In genomic region chr1:92711473-92712165, GRCh38 we compare ENCODE assay signal across 26 cellular contexts.
A peak's percentile ranks its signal among the peaks of the same experiment; 100 is the strongest.
DNase-seq lines count a peak whose midpoint lies in the region; ATAC-seq and TF ChIP-seq lines count a peak whose summit lies in the region.
"Had no signal": no experiment of that assay in that cellular context is flagged by ENCODE, and none has a peak within 500 bp of the region (broad histone marks: within the 10 kb centered on the region; RNA-seq: fewer than 3 reads in every experiment).

No MANE protein-coding gene starts in this region.

- ATAC-seq in lung (ENCODE audit: insufficient read depth, low FRiP score), result peak; percentile 47
- ATAC-seq in HG03135 (IDR thresholded peaks at IDR 0.05; ENCODE audit: unreplicated experiment), result no peak
- ATAC-seq in HG02981 (IDR thresholded peaks at IDR 0.05; ENCODE audit: unreplicated experiment), result no peak
- ATAC-seq: lower lobe of right lung had no signal

- H3K27me3 ChIP-seq in HAP-1 (ENCODE audit: low read depth) (no peaks in the 10 kb centered on the region), adrenal gland (no peaks in the 10 kb centered on the region), lung (ENCODE audit: control insufficient read depth, insufficient read depth) (no peaks in the 10 kb centered on the region), neural progenitor cell (no peaks in the 10 kb centered on the region)
- H3K27me3 ChIP-seq: cardiac muscle cell, Peyer's patch, SJCRH30, uterus had no signal

- intact Hi-C loops in adrenal gland (cut with DNase I), result no loop called here

- H3K27ac Mint-ChIP-seq in neural progenitor cell (no peak overlapping the region), HFFc6 (no peak overlapping the region)
- H3K27ac Mint-ChIP-seq: activated naive CD4-positive, alpha-beta T cell treated with anti-CD3 and anti-CD28 coated beads for 36 hours; activated T-cell treated with anti-CD3 and anti-CD28 coated beads, Interleukin-2, amount 50 U/mL, for 24 hours had no signal

- H3K27me3 Mint-ChIP-seq in neural progenitor cell (ENCODE audit: insufficient read depth, low read depth) (no peaks in the 10 kb centered on the region), HFFc6 (ENCODE audit: insufficient read depth) (no peaks in the 10 kb centered on the region)

- H3F3A ChIP-seq in neural progenitor cell (ENCODE audit: low read depth), result no peaks in the 10 kb centered on the region

- H3K9ac ChIP-seq in neural progenitor cell, result no peak overlapping the region

- TF ChIP-seq CTCF in adrenal gland (IDR thresholded peaks at IDR 0.05) (no peak), lung (IDR thresholded peaks at IDR 0.05; ENCODE audit: control extremely low read depth, extremely low read depth) (no peak), retinal pigment epithelial cell (conservative IDR thresholded peaks at IDR 0.05; ENCODE audit: low read depth, low read length) (no peak), neural progenitor cell (IDR thresholded peaks at IDR 0.05) (no peak), HFFc6 (IDR thresholded peaks at IDR 0.05) (no peak)

- in situ Hi-C loops in HAP-1 (cut with MboI; ENCODE audit: low sequenced_read_pairs), result no loop called here

- H3K79me2 ChIP-seq in neural progenitor cell (ENCODE audit: low read depth), result no peaks in the 10 kb centered on the region

- whole genome bisulfite sequencing in adrenal gland, 4 donors, result 45 to 51% (median 48%) methylated on average over 6 of the region's 6 CpGs
- 69 to 82% methylated on average over 6 of the region's 6 CpGs for WGBS in lung, 2 donors

- no peak overlapping the region for H3K4me3 ChIP-seq in HAP-1
- H3K4me3 ChIP-seq in adrenal gland, result no peak overlapping the region
- no peak overlapping the region for H3K4me3 ChIP-seq in lung
- no peak overlapping the region for H3K4me3 ChIP-seq in retinal pigment epithelial cell (ENCODE audit: low read length)
- H3K4me3 ChIP-seq in neural progenitor cell, result no peak overlapping the region
- H3K4me3 ChIP-seq: cardiac muscle cell, lower lobe of right lung, Peyer's patch, SJCRH30, uterus had no signal

- H3K4me3 Mint-ChIP-seq in neural progenitor cell (no peak overlapping the region), HFFc6 (no peak overlapping the region)
- H3K4me3 Mint-ChIP-seq: activated naive CD4-positive, alpha-beta T cell treated with anti-CD3 and anti-CD28 coated beads for 36 hours; activated T-cell treated with anti-CD3 and anti-CD28 coated beads, Interleukin-2, amount 50 U/mL, for 24 hours had no signal

- DNase-seq in HAP-1 (ENCODE audit: low spot score in 2 of 2), result peak; percentile 31 to 45
- DNase-seq in adrenal gland, result peak in 6 of 7 donors; percentile 32 to 62 (median 58)
- no peak for DNase-seq in lung (ENCODE audit: low spot score)
- DNase-seq in retinal pigment epithelial cell (ENCODE audit: low read depth), result peak; percentile 13
- no peak for DNase-seq in neural progenitor cell (ENCODE audit: low spot score)
- DNase-seq in HFFc6, result no peak
- DNase-seq: activated naive CD4-positive, alpha-beta T cell treated with anti-CD3 and anti-CD28 coated beads for 36 hours; activated T-cell treated with anti-CD3 and anti-CD28 coated beads, Interleukin-2, amount 50 U/mL, for 24 hours; amygdala; C1 segment of cervical spinal cord; cortex of kidney; H7; KG1; lower lobe of right lung; MM.1S; NCI-H1417; NCI-H2107; NCI-H446 treated with DMSO at 0.1 percent for 48 hours; Peyer's patch; SJCRH30; small intestine; stimulated activated CD4-positive, alpha-beta T cell treated with anti-CD3 and anti-CD28 coated beads, Interleukin-2, amount 100 ng/mL, for 24 hours; uterus had no signal

- no peak overlapping the region for H2AFZ ChIP-seq in neural progenitor cell (replicated peaks)

- no peaks in the 10 kb centered on the region for H3K36me3 ChIP-seq in HAP-1 (replicated peaks)
- no peaks in the 10 kb centered on the region for H3K36me3 ChIP-seq in adrenal gland (replicated peaks in 1 of 2)
- H3K36me3 ChIP-seq in lung (ENCODE audit: control insufficient read depth in 2 of 2, insufficient read depth in 2 of 2, low read length in 2 of 2), result no peaks in the 10 kb centered on the region
- H3K36me3 ChIP-seq in neural progenitor cell, result no peaks in the 10 kb centered on the region
- H3K36me3 ChIP-seq: cardiac muscle cell, lower lobe of right lung, Peyer's patch, SJCRH30, uterus had no signal

- peak overlapping the region in 4 of 5 donors; percentile 36 to 72 (median 54) for H3K27ac ChIP-seq in adrenal gland
- H3K27ac ChIP-seq in lung (ENCODE audit: low read depth in 1 of 2, low read length in 1 of 2), result no peak overlapping the region
- H3K27ac ChIP-seq in neural progenitor cell, result no peak overlapping the region
- H3K27ac ChIP-seq: cardiac muscle cell, lower lobe of right lung, Peyer's patch, SJCRH30, uterus had no signal

- H3K4me1 Mint-ChIP-seq in neural progenitor cell, result peaks cover 2% of the 10 kb centered on the region
- peaks cover 23% of the 10 kb centered on the region for H3K4me1 Mint-ChIP-seq in HFFc6 (ENCODE audit: low read depth)

- H3K9me3 Mint-ChIP-seq in neural progenitor cell, result peaks cover 4% of the 10 kb centered on the region
- H3K9me3 Mint-ChIP-seq in HFFc6, result no peaks in the 10 kb centered on the region
- H3K9me3 Mint-ChIP-seq: activated naive CD4-positive, alpha-beta T cell treated with anti-CD3 and anti-CD28 coated beads for 36 hours; activated T-cell treated with anti-CD3 and anti-CD28 coated beads, Interleukin-2, amount 50 U/mL, for 24 hours had no signal

- H4K20me1 ChIP-seq in neural progenitor cell (ENCODE audit: low read depth), result peaks cover 8% of the 10 kb centered on the region

- no peaks in the 10 kb centered on the region for H3K36me3 Mint-ChIP-seq in neural progenitor cell
- H3K36me3 Mint-ChIP-seq in HFFc6 (ENCODE audit: low read depth), result peaks cover 5% of the 10 kb centered on the region

- no peaks in the 10 kb centered on the region for H3K9me3 ChIP-seq in HAP-1
- no peaks in the 10 kb centered on the region for H3K9me3 ChIP-seq in adrenal gland (replicated peaks in 1 of 3)
- no peaks in the 10 kb centered on the region for H3K9me3 ChIP-seq in lung (ENCODE audit: control insufficient read depth in 2 of 2, insufficient read depth in 1 of 2, low read length in 1 of 2)
- H3K9me3 ChIP-seq in neural progenitor cell (ENCODE audit: low read depth), result no peaks in the 10 kb centered on the region
- H3K9me3 ChIP-seq: lower lobe of right lung, Peyer's patch, SJCRH30, uterus had no signal

- no peak overlapping the region for H3K4me2 ChIP-seq in neural progenitor cell

- H3K4me1 ChIP-seq in HAP-1 (peaks cover 9% of the 10 kb centered on the region), adrenal gland (replicated peaks in 1 of 2) (peaks cover 22 to 27% of the 10 kb centered on the region in 2 donors), lung (ENCODE audit: control insufficient read depth in 2 of 2, insufficient read depth in 2 of 2, low read length in 2 of 2) (peaks cover 0 to 4% of the 10 kb centered on the region in 2 donors), neural progenitor cell (no peaks in the 10 kb centered on the region)
- H3K4me1 ChIP-seq: lower lobe of right lung, Peyer's patch, SJCRH30, uterus had no signal

- TF ChIP-seq POLR2A in adrenal gland (IDR thresholded peaks at IDR 0.05), result peak in 1 of 2 donors; percentile 28

Comparison
In these comparisons a context has a peak if more than half of its experiments do, and no peak if none do; other contexts are left out.
1. DNase-seq: peak in HAP-1 (2 of 2), adrenal gland (6 of 7) and retinal pigment epithelial cell (single experiment); none in lung (single experiment), neural progenitor cell (single experiment) and HFFc6 (single experiment).
2. H3K27ac ChIP-seq: peak in adrenal gland (4 of 5); none in lung (0 of 2) and neural progenitor cell (single experiment).